In genomic region chr3:160403028-160403545, GRCh38 we compare ENCODE assay signal across 8 cellular contexts. TPM values are rescaled to one million over a fixed set of nuclear protein-coding genes. Genes with fewer than 3 reads are reported as not detected.
DNase-seq lines count a peak whose midpoint lies in the region; ATAC-seq lines count a peak whose summit lies in the region.
"Had no signal": no experiment of that assay in that cellular context is flagged by ENCODE, and none has a peak within 500 bp of the region (broad histone marks: within the 10 kb centered on the region; RNA-seq: fewer than 3 reads in every experiment).

No MANE protein-coding gene starts in this region.

- H3K4me3 ChIP-seq in GM08714 (ENCODE audit: low read length), result peak overlapping the region; percentile 91; the same call in 1 of the 2 replicates
- H3K4me3 ChIP-seq in neuronal stem cell (ENCODE audit: low read length in 2 of 2), result peak overlapping the region in 1 of 2 donors; percentile 69

- no peaks in the 10 kb centered on the region for H3K27me3 ChIP-seq in neuronal stem cell (ENCODE audit: control insufficient read depth in 3 of 3, insufficient read depth in 3 of 3, low read depth in 1 of 3, low read length in 3 of 3)

- no peak overlapping the region for H4K8ac ChIP-seq in neuronal stem cell (ENCODE audit: low read depth, low read length)

- H3K27ac Mint-ChIP-seq in central memory CD8-positive, alpha-beta T cell (ENCODE audit: low read depth), result peak overlapping the region; percentile 98
- H3K27ac Mint-ChIP-seq: memory B cell had no signal

- H2AK5ac ChIP-seq in neuronal stem cell (ENCODE audit: low read depth, low read length), result no peak overlapping the region

- no CpG with 5 or more reads among the region's 2 CpGs for WGBS in neuronal stem cell (ENCODE audit: extremely low coverage in 2 of 2, insufficient read length in 2 of 2, insufficient replicate concordance in 1 of 2), 2 donors

- peaks cover 5% of the 10 kb centered on the region for H3K79me1 ChIP-seq in neuronal stem cell (ENCODE audit: low read depth, low read length)

- H3K4me3 Mint-ChIP-seq in central memory CD8-positive, alpha-beta T cell, result peak overlapping the region; percentile 95

- no peak overlapping the region for H2AFZ ChIP-seq in neuronal stem cell (ENCODE audit: low read length)

- no peak overlapping the region for H2BK120ac ChIP-seq in neuronal stem cell (ENCODE audit: low read depth, low read length)

- H3K36me3 ChIP-seq in neuronal stem cell (replicated peaks in 1 of 2; ENCODE audit: control insufficient read depth in 2 of 2, insufficient read depth in 2 of 2, low read length in 2 of 2), result peaks cover 1 to 74% of the 10 kb centered on the region in 2 donors

- H3K23ac ChIP-seq in neuronal stem cell (ENCODE audit: low read depth, low read length, poor library complexity), result no peak overlapping the region

- peaks cover 33% of the 10 kb centered on the region for H3K36me3 Mint-ChIP-seq in central memory CD8-positive, alpha-beta T cell (ENCODE audit: insufficient read depth)

- DNase-seq in NCI-H1105 (lab: John Stamatoyannopoulos, UW), result peak; percentile 32
- DNase-seq in central memory CD8-positive, alpha-beta T cell (ENCODE audit: low spot score in 2 of 2), result no peak
- no peak for DNase-seq in neuronal stem cell (ENCODE audit: low spot score)
- DNase-seq in amygdala (lab: John Stamatoyannopoulos, UW), result no peak
- DNase-seq in posterior vena cava (ENCODE audit: low spot score), result no peak

- H2BK15ac ChIP-seq in neuronal stem cell (ENCODE audit: low read length), result no peak overlapping the region

- peak overlapping the region; percentile 25 for H3K4me2 ChIP-seq in neuronal stem cell (ENCODE audit: insufficient read depth, low read length, poor library complexity, severe bottlenecking)

- peaks cover 10% of the 10 kb centered on the region for H3K27me3 Mint-ChIP-seq in central memory CD8-positive, alpha-beta T cell

- H3K4me1 ChIP-seq in neuronal stem cell (ENCODE audit: control insufficient read depth in 2 of 2, insufficient read depth in 1 of 2, low read depth in 1 of 2, low read length in 2 of 2), result peaks cover 0 to 4% of the 10 kb centered on the region in 2 donors

- no peak overlapping the region for H2BK12ac ChIP-seq in neuronal stem cell (ENCODE audit: low read length)

- peaks cover 37% of the 10 kb centered on the region for H3K4me1 Mint-ChIP-seq in central memory CD8-positive, alpha-beta T cell

- H3K14ac ChIP-seq in neuronal stem cell (ENCODE audit: low read length), result no peak overlapping the region

- no peak for ATAC-seq in central memory CD8-positive, alpha-beta T cell (replicated peaks; ENCODE audit: extremely low read depth, poor library complexity, severe bottlenecking)
- no peak for ATAC-seq in GM21717 (IDR thresholded peaks at IDR 0.05; ENCODE audit: unreplicated experiment)

- no peak overlapping the region for H3K4ac ChIP-seq in neuronal stem cell (ENCODE audit: low read length)

- H3K9me3 Mint-ChIP-seq in central memory CD8-positive, alpha-beta T cell, result no peaks in the 10 kb centered on the region
- H3K9me3 Mint-ChIP-seq: memory B cell had no signal

- no peak overlapping the region for H3K9ac ChIP-seq in neuronal stem cell (ENCODE audit: low read depth, low read length, poor library complexity)

- peaks cover 0 to 1% of the 10 kb centered on the region in 2 donors for H3K9me3 ChIP-seq in neuronal stem cell (replicated peaks in 1 of 2; ENCODE audit: control insufficient read depth in 2 of 2, insufficient read depth in 1 of 2, low read depth in 1 of 2, low read length in 2 of 2)

- H4K91ac ChIP-seq in neuronal stem cell (ENCODE audit: low read depth, low read length, poor library complexity), result no peak overlapping the region

- intact Hi-C loops in posterior vena cava (cut with DNase I), result no loop called here

- H2BK5ac ChIP-seq in neuronal stem cell (ENCODE audit: low read length), result no peak overlapping the region

- H3K18ac ChIP-seq in neuronal stem cell (ENCODE audit: low read length), result no peak overlapping the region

- H3K27ac ChIP-seq in neuronal stem cell (replicated peaks; ENCODE audit: low read length), result no peak overlapping the region

RNA-seq across cellular contexts. Expression of gene SMC4, which starts 3.6 kb away (rescaled TPM):
- polyA plus RNA-seq in neuronal stem cell (2013, experiment 1 of 2), result 430 TPM
- 436 TPM for polyA plus RNA-seq in neuronal stem cell (2013, experiment 2 of 2)
- total RNA-seq in posterior vena cava, result 10 to 100 TPM; 21.5 to 23.2 TPM

RNA-seq across cellular contexts. Expression of gene IFT80, which starts 4.1 kb away (rescaled TPM):
- polyA plus RNA-seq in neuronal stem cell (2013, experiment 1 of 2), result 23.8 TPM
- 24.0 TPM for polyA plus RNA-seq in neuronal stem cell (2013, experiment 2 of 2)
- 10 to 100 TPM; 19.4 to 20.0 TPM for total RNA-seq in posterior vena cava

RNA-seq across cellular contexts. Expression of gene TRIM59, which starts 46.5 kb away (rescaled TPM):
- polyA plus RNA-seq in neuronal stem cell (2013, experiment 1 of 2), result 44.2 TPM
- 43.4 TPM for polyA plus RNA-seq in neuronal stem cell (2013, experiment 2 of 2)
- total RNA-seq in posterior vena cava, result 1 to 10 TPM in 1 of 2 donors, under 1 TPM in 1; 0.97 to 2.4 TPM
